Comparison of ENCODE assay signal across 1 cellular context in genomic region chr1:151047591-151047924, GRCh38.
TF ChIP-seq lines count a peak whose summit lies in the region.

TSS of gene C1orf56 (plus strand) at chr1:151047751. CDS start at chr1:151047848, 97 bp downstream.

TF ChIP-seq in HepG2, 621 proteins besides CTCF, POLR2A, EP300 and RAD21 (continued from another document and continues in another):
- peak; percentile 64; the same call in 1 of the 2 replicates for TF ChIP-seq ZBED4 (CRISPR knock-in tag; IDR thresholded peaks at IDR 0.05; ENCODE audit: borderline replicate concordance)
- TF ChIP-seq, protein P1, sequence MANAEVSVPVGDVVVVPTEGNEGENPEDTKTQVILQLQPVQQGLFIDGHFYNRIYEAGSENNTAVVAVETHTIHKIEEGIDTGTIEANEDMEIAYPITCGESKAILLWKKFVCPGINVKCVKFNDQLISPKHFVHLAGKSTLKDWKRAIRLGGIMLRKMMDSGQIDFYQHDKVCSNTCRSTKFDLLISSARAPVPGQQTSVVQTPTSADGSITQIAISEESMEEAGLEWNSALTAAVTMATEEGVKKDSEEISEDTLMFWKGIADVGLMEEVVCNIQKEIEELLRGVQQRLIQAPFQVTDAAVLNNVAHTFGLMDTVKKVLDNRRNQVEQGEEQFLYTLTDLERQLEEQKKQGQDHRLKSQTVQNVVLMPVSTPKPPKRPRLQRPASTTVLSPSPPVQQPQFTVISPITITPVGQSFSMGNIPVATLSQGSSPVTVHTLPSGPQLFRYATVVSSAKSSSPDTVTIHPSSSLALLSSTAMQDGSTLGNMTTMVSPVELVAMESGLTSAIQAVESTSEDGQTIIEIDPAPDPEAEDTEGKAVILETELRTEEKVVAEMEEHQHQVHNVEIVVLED (CRISPR knock-in tag; IDR thresholded peaks at IDR 0.05; ENCODE audit: borderline replicate concordance) = no peak
- TF ChIP-seq GABPA (IDR thresholded peaks at IDR 0.05; ENCODE audit: low read depth, low read length) = no peak
- TF ChIP-seq GABPA (CRISPR knock-in tag; IDR thresholded peaks at IDR 0.05; ENCODE audit: low read depth) = peak; percentile 24; the same call in 1 of the 2 replicates
- no peak for TF ChIP-seq MLLT10 (CRISPR knock-in tag; IDR thresholded peaks at IDR 0.05)
- TF ChIP-seq RELA (CRISPR knock-in tag; IDR thresholded peaks at IDR 0.05) = no peak
- TF ChIP-seq EHMT2 (IDR thresholded peaks at IDR 0.05; ENCODE audit: borderline replicate concordance, low read depth, low read length) = no peak
- TF ChIP-seq NAIF1 (CRISPR knock-in tag; IDR thresholded peaks at IDR 0.05; ENCODE audit: borderline replicate concordance) = no peak
- no peak for TF ChIP-seq RXRB (CRISPR knock-in tag; IDR thresholded peaks at IDR 0.05; ENCODE audit: borderline replicate concordance)
- no peak for TF ChIP-seq RNF219 (CRISPR knock-in tag; IDR thresholded peaks at IDR 0.05)
- TF ChIP-seq ELF3 (CRISPR knock-in tag; IDR thresholded peaks at IDR 0.05) = 0 out of 2 replicates have a peak, but pooled peaks have one; percentile 21
- TF ChIP-seq NFIC (IDR thresholded peaks at IDR 0.05; ENCODE audit: low read length) = no peak
- TF ChIP-seq FOXM1 (CRISPR knock-in tag; IDR thresholded peaks at IDR 0.05) = no peak
- no peak for TF ChIP-seq GPN1 (CRISPR knock-in tag; IDR thresholded peaks at IDR 0.05; ENCODE audit: borderline replicate concordance)
- TF ChIP-seq RBM22 (optimal IDR thresholded peaks at IDR 0.05; ENCODE audit: low read length) = no peak
- TF ChIP-seq ZBTB43 (CRISPR knock-in tag; conservative IDR thresholded peaks at IDR 0.05) = peak; percentile 14; the same call in 1 of the 2 replicates
- TF ChIP-seq FUBP1 (CRISPR knock-in tag; IDR thresholded peaks at IDR 0.05; ENCODE audit: borderline replicate concordance) = no peak
- no peak for TF ChIP-seq TSC22D2 (CRISPR knock-in tag; IDR thresholded peaks at IDR 0.05; ENCODE audit: borderline replicate concordance)
- TF ChIP-seq, protein P2, sequence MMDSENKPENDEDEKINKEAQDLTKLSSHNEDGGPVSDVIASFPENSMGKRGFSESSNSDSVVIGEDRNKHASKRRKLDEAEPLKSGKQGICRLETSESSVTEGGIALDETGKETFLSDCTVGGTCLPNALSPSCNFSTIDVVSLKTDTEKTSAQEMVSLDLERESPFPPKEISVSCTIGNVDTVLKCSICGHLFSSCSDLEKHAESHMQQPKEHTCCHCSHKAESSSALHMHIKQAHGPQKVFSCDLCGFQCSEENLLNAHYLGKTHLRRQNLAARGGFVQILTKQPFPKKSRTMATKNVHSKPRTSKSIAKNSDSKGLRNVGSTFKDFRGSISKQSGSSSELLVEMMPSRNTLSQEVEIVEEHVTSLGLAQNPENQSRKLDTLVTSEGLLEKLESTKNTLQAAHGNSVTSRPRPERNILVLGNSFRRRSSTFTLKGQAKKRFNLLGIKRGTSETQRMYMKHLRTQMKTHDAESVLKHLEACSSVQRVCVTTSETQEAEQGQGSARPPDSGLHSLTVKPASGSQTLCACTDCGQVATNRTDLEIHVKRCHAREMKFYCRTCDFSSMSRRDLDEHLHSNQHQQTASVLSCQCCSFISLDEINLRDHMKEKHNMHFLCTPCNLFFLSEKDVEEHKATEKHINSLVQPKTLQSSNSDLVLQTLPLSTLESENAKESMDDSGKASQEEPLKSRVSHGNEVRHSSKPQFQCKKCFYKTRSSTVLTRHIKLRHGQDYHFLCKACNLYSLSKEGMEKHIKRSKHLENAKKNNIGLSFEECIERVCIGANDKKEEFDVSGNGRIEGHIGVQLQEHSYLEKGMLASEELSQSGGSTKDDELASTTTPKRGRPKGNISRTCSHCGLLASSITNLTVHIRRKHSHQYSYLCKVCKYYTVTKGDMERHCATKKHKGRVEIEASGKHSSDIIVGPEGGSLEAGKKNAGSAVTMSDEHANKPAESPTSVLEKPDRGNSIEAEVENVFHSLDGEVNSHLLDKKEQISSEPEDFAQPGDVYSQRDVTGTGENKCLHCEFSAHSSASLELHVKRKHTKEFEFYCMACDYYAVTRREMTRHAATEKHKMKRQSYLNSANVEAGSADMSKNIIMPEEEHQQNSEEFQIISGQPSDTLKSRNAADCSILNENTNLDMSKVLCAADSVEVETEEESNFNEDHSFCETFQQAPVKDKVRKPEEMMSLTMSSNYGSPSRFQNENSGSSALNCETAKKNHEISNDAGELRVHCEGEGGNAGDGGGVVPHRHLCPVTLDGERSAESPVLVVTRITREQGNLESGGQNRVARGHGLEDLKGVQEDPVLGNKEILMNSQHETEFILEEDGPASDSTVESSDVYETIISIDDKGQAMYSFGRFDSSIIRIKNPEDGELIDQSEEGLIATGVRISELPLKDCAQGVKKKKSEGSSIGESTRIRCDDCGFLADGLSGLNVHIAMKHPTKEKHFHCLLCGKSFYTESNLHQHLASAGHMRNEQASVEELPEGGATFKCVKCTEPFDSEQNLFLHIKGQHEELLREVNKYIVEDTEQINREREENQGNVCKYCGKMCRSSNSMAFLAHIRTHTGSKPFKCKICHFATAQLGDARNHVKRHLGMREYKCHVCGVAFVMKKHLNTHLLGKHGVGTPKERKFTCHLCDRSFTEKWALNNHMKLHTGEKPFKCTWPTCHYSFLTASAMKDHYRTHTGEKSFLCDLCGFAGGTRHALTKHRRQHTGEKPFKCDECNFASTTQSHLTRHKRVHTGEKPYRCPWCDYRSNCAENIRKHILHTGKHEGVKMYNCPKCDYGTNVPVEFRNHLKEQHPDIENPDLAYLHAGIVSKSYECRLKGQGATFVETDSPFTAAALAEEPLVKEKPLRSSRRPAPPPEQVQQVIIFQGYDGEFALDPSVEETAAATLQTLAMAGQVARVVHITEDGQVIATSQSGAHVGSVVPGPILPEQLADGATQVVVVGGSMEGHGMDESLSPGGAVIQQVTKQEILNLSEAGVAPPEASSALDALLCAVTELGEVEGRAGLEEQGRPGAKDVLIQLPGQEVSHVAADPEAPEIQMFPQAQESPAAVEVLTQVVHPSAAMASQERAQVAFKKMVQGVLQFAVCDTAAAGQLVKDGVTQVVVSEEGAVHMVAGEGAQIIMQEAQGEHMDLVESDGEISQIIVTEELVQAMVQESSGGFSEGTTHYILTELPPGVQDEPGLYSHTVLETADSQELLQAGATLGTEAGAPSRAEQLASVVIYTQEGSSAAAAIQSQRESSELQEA (CRISPR knock-in tag; IDR thresholded peaks at IDR 0.05; ENCODE audit: not compliant biosample characterization) = no peak
- TF ChIP-seq SKI (IDR thresholded peaks at IDR 0.05; ENCODE audit: partially characterized antibody) = no peak
- no peak for TF ChIP-seq ZNF251 (CRISPR knock-in tag; IDR thresholded peaks at IDR 0.05)
- TF ChIP-seq NFYB (CRISPR knock-in tag; IDR thresholded peaks at IDR 0.05) = no peak
- peak; percentile 64; the same call in 1 of the 2 replicates for TF ChIP-seq TFDP2 (CRISPR knock-in tag; IDR thresholded peaks at IDR 0.05)
- peak; percentile 40; the same call in 1 of the 2 replicates for TF ChIP-seq ARID5B (CRISPR knock-in tag; IDR thresholded peaks at IDR 0.05)
- no peak for TF ChIP-seq SP1 (IDR thresholded peaks at IDR 0.05)
- TF ChIP-seq SP1 (CRISPR knock-in tag; IDR thresholded peaks at IDR 0.05) = no peak
- no peak for TF ChIP-seq ZNF549 (CRISPR knock-in tag; IDR thresholded peaks at IDR 0.05)
- no peak for TF ChIP-seq CC2D1A (CRISPR knock-in tag; IDR thresholded peaks at IDR 0.05)
